In genomic region chr3:129069313-129070085, GRCh38 we compare ENCODE assay signal across 2 cellular contexts.
TF ChIP-seq lines count a peak whose summit lies in the region.

No MANE protein-coding gene starts in this region.

TF ChIP-seq in A549, 52 proteins besides CTCF, POLR2A, EP300 and RAD21:
- TF ChIP-seq MAFK (IDR thresholded peaks at IDR 0.05; ENCODE audit: partially characterized antibody), result peak; percentile 59

TF ChIP-seq in HepG2, 621 proteins besides CTCF, POLR2A, EP300 and RAD21:
- TF ChIP-seq MAFF (IDR thresholded peaks at IDR 0.05; ENCODE audit: low read depth, low read length) (peak; percentile 12; the same call in 1 of the 2 replicates), MAFK (conservative IDR thresholded peaks at IDR 0.05 in 1 of 2, IDR thresholded peaks at IDR 0.05 in 1 of 2; ENCODE audit: low read length in 2 of 2) (peak in 1 of 2 experiments; percentile 14; a peak in 1 of 4 replicates), NFYB (CRISPR knock-in tag; IDR thresholded peaks at IDR 0.05) (peak; percentile 42)
